ENCODE assay signal across 8 cellular contexts in the genomic region with DNA sequence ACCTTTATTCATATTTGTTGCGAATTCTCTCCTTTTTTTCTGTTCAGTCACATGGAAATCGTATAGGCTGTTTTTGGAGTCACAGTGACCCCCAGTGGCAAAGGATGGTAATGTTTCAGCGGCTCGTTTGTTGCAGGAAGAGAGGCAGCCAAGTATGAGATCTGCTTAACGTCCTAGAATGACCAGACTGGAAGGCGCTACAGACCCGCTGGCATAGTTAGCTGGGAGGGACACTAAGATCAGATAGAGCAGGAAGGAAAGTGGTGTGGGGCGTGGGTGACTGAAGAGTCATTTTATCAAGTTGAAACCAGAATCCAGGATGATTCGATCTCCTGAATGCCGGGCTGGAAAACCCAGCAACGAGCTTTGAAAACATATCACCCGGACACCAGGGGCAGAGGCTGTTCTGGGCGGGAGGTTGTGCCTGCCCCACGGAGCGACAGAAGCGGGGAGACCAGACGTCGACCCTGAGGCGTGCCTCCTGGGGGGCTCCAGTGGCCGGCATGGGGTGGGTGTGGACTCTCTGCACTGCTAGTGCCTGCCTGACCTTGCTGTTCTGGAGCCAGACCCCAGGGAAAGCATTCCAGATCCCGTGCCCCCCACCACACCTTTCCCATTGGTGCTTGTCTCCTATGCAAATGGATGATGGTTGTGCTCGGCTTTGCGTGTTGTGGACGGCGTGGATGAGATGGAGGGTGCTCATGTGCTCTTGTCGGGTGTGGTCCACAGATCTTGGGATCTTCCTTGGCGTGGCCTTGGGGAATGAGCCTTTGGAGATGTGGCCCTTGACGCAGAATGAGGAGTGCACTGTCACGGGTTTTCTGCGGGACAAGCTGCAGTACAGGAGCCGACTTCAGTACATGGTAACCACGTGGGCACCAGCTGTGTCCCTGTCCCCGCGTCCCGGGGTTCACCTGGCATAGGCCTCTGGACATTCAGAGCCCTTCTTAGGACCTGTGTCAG. TPM values are rescaled to one million over a fixed set of nuclear protein-coding genes. Genes with fewer than 3 reads are reported as not detected.
DNase-seq lines count a peak whose midpoint lies in the region; ATAC-seq and TF ChIP-seq lines count a peak whose summit lies in the region.

No MANE protein-coding gene starts in this region.

- no peaks in the 10 kb centered on the region for H3K27me3 ChIP-seq in neural cell (ENCODE audit: insufficient read depth, low read depth, low read length)

- H3K9ac ChIP-seq in neural cell (ENCODE audit: low read length), result no peak overlapping the region

- peak overlapping the region; percentile 56 for H3K4me3 ChIP-seq in fibroblast of the aortic adventitia (ENCODE audit: low read depth, low read length)
- no peak overlapping the region for H3K4me3 ChIP-seq in neural cell (ENCODE audit: low read length)

- H3K27ac ChIP-seq in neural cell (ENCODE audit: low read length), result no peak overlapping the region

- ATAC-seq in stimulated activated naive CD8-positive, alpha-beta T cell treated with anti-CD3 and anti-CD28 coated beads, Interleukin-15, Interleukin-2, amounts not matched to agents 100 U/mL and 50 U/mL, for 24 hours, result peak; percentile 54
- no peak for ATAC-seq in HG02970 (IDR thresholded peaks at IDR 0.05; ENCODE audit: low FRiP score, unreplicated experiment)

- no peak overlapping the region for H3K4me2 ChIP-seq in neural cell (ENCODE audit: low read length)

- H3F3A ChIP-seq in neural cell (ENCODE audit: insufficient read depth, low read length, poor library complexity, severe bottlenecking), result no peaks in the 10 kb centered on the region

- no peaks in the 10 kb centered on the region for H3K79me2 ChIP-seq in neural cell (replicated peaks; ENCODE audit: insufficient read depth, low read length)

- H2AFZ ChIP-seq in neural cell (ENCODE audit: low read depth, low read length), result peak overlapping the region; percentile 10

- TF ChIP-seq CTCF in fibroblast of the aortic adventitia (IDR thresholded peaks at IDR 0.05; ENCODE audit: insufficient read depth, low read length) (peak; percentile 88), neural cell (IDR thresholded peaks at IDR 0.05; ENCODE audit: poor library complexity, severe bottlenecking) (peak; percentile 96)

- H4K20me1 ChIP-seq in neural cell (ENCODE audit: insufficient read depth), result no peaks in the 10 kb centered on the region

- no peak for TF ChIP-seq EP300 in neural cell (conservative IDR thresholded peaks at IDR 0.05; ENCODE audit: poor library complexity, severe bottlenecking)

- DNase-seq in GM04504 (ENCODE audit: low read depth) (peak; percentile 71), KG1 (lab: John Stamatoyannopoulos, UW) (peak; percentile 82), RPMI8226 (peak; percentile 81), fibroblast of the aortic adventitia (ENCODE audit: low read depth) (peak; percentile 93)
- DNase-seq in activated T-helper 1 cell treated with anti-CD3 and anti-CD28 coated beads, Interleukin-2, amount 50 U/mL, for 16 hours (ENCODE audit: low read depth in 1 of 2, low spot score in 1 of 2), result peak; percentile 63 to 66
- DNase-seq in stimulated activated naive CD8-positive, alpha-beta T cell treated with anti-CD3 and anti-CD28 coated beads, Interleukin-15, Interleukin-2, amounts not matched to agents 100 U/mL and 50 U/mL, for 24 hours, result peak; percentile 79

- peak; percentile 96 for TF ChIP-seq RAD21 in neural cell (conservative IDR thresholded peaks at IDR 0.05)

- no peaks in the 10 kb centered on the region for H3K9me2 ChIP-seq in neural cell (ENCODE audit: insufficient read depth, low read length)

- no peaks in the 10 kb centered on the region for H3K9me3 ChIP-seq in neural cell (ENCODE audit: low read length)

- H3K36me3 ChIP-seq in neural cell (ENCODE audit: insufficient read depth, low read length), result no peaks in the 10 kb centered on the region

TF ChIP-seq in neural cell, 6 proteins besides CTCF, POLR2A, EP300 and RAD21:
- TF ChIP-seq REST (IDR thresholded peaks at IDR 0.05; ENCODE audit: borderline replicate concordance), result no peak
- TF ChIP-seq SMC3 (conservative IDR thresholded peaks at IDR 0.05; ENCODE audit: poor library complexity), result peak; percentile 88
- TF ChIP-seq MXI1 (conservative IDR thresholded peaks at IDR 0.05; ENCODE audit: poor library complexity, severe bottlenecking), result no peak
- no peak for TF ChIP-seq EZH2 (IDR thresholded peaks at IDR 0.05; ENCODE audit: borderline replicate concordance, insufficient read depth, low read length, poor library complexity, severe bottlenecking)
- TF ChIP-seq TAF1 (IDR thresholded peaks at IDR 0.05; ENCODE audit: low read depth), result no peak
TF ChIP-seq in neural cell: peak in this region for 1.

RNA-seq across cellular contexts. Expression of gene IL34, which starts 7.7 kb away (rescaled TPM):
- total RNA-seq in fibroblast of the aortic adventitia (ENCODE audit: low replicate concordance), result 3.4 and 10.9 TPM in 2 replicates
- 3.0 TPM in 1 of 2 replicates, not detected in the other for polyA plus RNA-seq in neural cell
- not detected in 2 replicates for polyA minus RNA-seq in neural cell

RNA-seq across cellular contexts. Expression of gene MTSS2, which starts 31.8 kb away (rescaled TPM):
- 8.3 and 24.0 TPM in 2 replicates for total RNA-seq in fibroblast of the aortic adventitia (ENCODE audit: low replicate concordance)
- polyA plus RNA-seq in neural cell, result 20.4 and 22.4 TPM in 2 replicates
- 42.6 and 55.5 TPM in 2 replicates for polyA minus RNA-seq in neural cell
